ENCODE assay signal across 22 cellular contexts in the genomic region with DNA sequence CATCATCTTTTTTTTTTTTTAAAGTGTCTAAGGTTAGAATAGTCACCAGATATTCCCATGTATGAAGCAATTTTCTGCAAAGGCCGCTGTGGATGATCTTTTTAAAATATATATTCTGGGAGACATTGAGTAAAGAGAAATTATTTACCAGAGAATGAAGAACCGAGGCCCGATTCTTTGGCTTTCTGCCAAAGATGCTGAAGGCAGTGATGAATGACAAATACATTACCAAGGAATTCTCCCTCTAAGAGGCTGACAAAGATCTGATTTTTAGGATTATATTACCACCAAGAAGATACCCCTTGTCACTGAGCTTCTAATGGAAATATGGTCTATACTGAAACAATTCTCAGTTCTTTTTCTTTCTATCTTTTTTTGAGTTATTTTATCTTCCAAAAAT.
DNase-seq lines count a peak whose midpoint lies in the region; ATAC-seq and TF ChIP-seq lines count a peak whose summit lies in the region.
"Had no signal": no experiment of that assay in that cellular context is flagged by ENCODE, and none has a peak within 500 bp of the region (broad histone marks: within the 10 kb centered on the region; RNA-seq: fewer than 3 reads in every experiment).

No MANE protein-coding gene starts in this region.

- ATAC-seq in HG02588 (IDR thresholded peaks at IDR 0.05; ENCODE audit: unreplicated experiment): no peak
- no peak for ATAC-seq in HG02973 (IDR thresholded peaks at IDR 0.05; ENCODE audit: unreplicated experiment)
- ATAC-seq: foreskin keratinocyte; heart right ventricle; mucosa of descending colon; stimulated activated naive CD8-positive, alpha-beta T cell treated with anti-CD3 and anti-CD28 coated beads, Interleukin-15, amount 100 ng/mL, for 72 hours had no signal

- peak; percentile 27 for DNase-seq in ELR (ENCODE audit: low read depth)
- peak; percentile 33 to 73 (median 34) for DNase-seq in NCI-H1417 (lab: John Stamatoyannopoulos, UW)
- DNase-seq in NCI-H82 (lab: John Stamatoyannopoulos, UW): peak; percentile 78
- DNase-seq in fibroblast of mammary gland (ENCODE audit: low read depth): peak; percentile 25
- no peak for DNase-seq in epidermal melanocyte (ENCODE audit: insufficient read length, low spot score)
- DNase-seq: activated CD4-positive, alpha-beta T cell treated with anti-CD3 and anti-CD28 coated beads, Interleukin-2, amount 50 U/mL, for 48 hours; activated naive CD4-positive, alpha-beta T cell treated with anti-CD3 and anti-CD28 coated beads, Interleukin-2, amount 50 U/mL, for 16 hours; amniotic stem cell; colonic mucosa; effector memory CD4-positive, alpha-beta T cell; foreskin keratinocyte; HCEC 1CT; heart right ventricle; kidney glomerular epithelial cell; mucosa of descending colon; NCI-H187 treated with DMSO at 0.1 percent for 48 hours; stimulated activated naive CD8-positive, alpha-beta T cell treated with anti-CD3 and anti-CD28 coated beads, Interleukin-15, amount 100 ng/mL, for 72 hours; uterus had no signal

- TF ChIP-seq CTCF in fibroblast of mammary gland (conservative IDR thresholded peaks at IDR 0.05; ENCODE audit: control insufficient read depth, insufficient read depth, low read depth, low read length): no peak

- H3K4me3 ChIP-seq in fibroblast of mammary gland (ENCODE audit: control insufficient read depth, low read depth, low read length): no peak overlapping the region
- H3K4me3 ChIP-seq: colonic mucosa, heart right ventricle, lung, mucosa of descending colon, SJSA1, uterus had no signal
